In genomic region chr1:167118188-167118587, GRCh38 we compare ENCODE assay signal across 24 cellular contexts. TPM values are rescaled to one million over a fixed set of nuclear protein-coding genes. Genes with fewer than 3 reads are reported as not detected.
"Had no signal": no experiment of that assay in that cellular context is flagged by ENCODE, and none has a peak within 500 bp of the region (broad histone marks: within the 10 kb centered on the region; RNA-seq: fewer than 3 reads in every experiment).

No MANE protein-coding gene starts in this region.

- H3K36me3 Mint-ChIP-seq: activated naive CD8-positive, alpha-beta T cell treated with anti-CD3 and anti-CD28 coated beads for 36 hours; natural killer cell treated with Interleukin-12 subunit alpha and Interleukin-12 subunit beta and Interleukin-15 and Interleukin-18, amount 100 ng/mL, for 72 hours had no signal

- H3K4me3 Mint-ChIP-seq: activated CD4-positive, alpha-beta T cell treated with anti-CD3 and anti-CD28 coated beads, Interleukin-2, amount 10 ng/mL, durations not matched to agents 7 days and 5 days; activated CD8-positive, alpha-beta T cell treated with anti-CD3 and anti-CD28 coated beads for 36 hours; activated naive CD8-positive, alpha-beta T cell treated with anti-CD3 and anti-CD28 coated beads for 36 hours; effector memory CD8-positive, alpha-beta T cell; natural killer cell treated with Interleukin-12 subunit alpha and Interleukin-12 subunit beta and Interleukin-15 and Interleukin-18, amount 100 ng/mL, for 72 hours; stimulated activated naive CD8-positive, alpha-beta T cell treated with anti-CD3 and anti-CD28 coated beads, Interleukin-15, Interleukin-2, amounts not matched to agents 100 ng/mL and 50 ng/mL, for 24 hours had no signal

- ATAC-seq: activated CD8-positive, alpha-beta T cell treated with anti-CD3 and anti-CD28 coated beads for 36 hours; effector memory CD8-positive, alpha-beta T cell; esophagus mucosa; left cardiac atrium; natural killer cell treated with Interleukin-12 subunit alpha and Interleukin-12 subunit beta and Interleukin-15 and Interleukin-18, amount 100 ng/mL, for 72 hours had no signal

- H3K27me3 Mint-ChIP-seq: activated naive CD8-positive, alpha-beta T cell treated with anti-CD3 and anti-CD28 coated beads for 36 hours had no signal

- H3K27ac ChIP-seq: breast epithelium, colonic mucosa, dorsolateral prefrontal cortex, right atrium auricular region, thyroid gland had no signal

- H3K9me3 ChIP-seq: breast epithelium, colonic mucosa, right atrium auricular region, thyroid gland had no signal

- DNase-seq: activated CD4-positive, alpha-beta T cell treated with anti-CD3 and anti-CD28 coated beads, Interleukin-2, amount 10 ng/mL, durations not matched to agents 7 days and 5 days; activated CD8-positive, alpha-beta T cell treated with anti-CD3 and anti-CD28 coated beads for 36 hours; activated naive CD4-positive, alpha-beta T cell; activated naive CD8-positive, alpha-beta T cell treated with anti-CD3 and anti-CD28 coated beads for 36 hours; colonic mucosa; dorsolateral prefrontal cortex; effector memory CD8-positive, alpha-beta T cell; head of caudate nucleus; left cardiac atrium; stimulated activated CD4-positive, alpha-beta T cell treated with anti-CD3 and anti-CD28 coated beads, Interleukin-12 subunit alpha, Interleukin-12 subunit beta, amount 100 ng/mL, for 4 hours; substantia nigra; thyroid gland had no signal

- H3K9me3 Mint-ChIP-seq: activated CD4-positive, alpha-beta T cell treated with anti-CD3 and anti-CD28 coated beads, Interleukin-2, amount 10 ng/mL, durations not matched to agents 7 days and 5 days; activated CD8-positive, alpha-beta T cell treated with anti-CD3 and anti-CD28 coated beads for 36 hours; activated naive CD8-positive, alpha-beta T cell treated with anti-CD3 and anti-CD28 coated beads for 36 hours; effector memory CD8-positive, alpha-beta T cell; natural killer cell treated with Interleukin-12 subunit alpha and Interleukin-12 subunit beta and Interleukin-15 and Interleukin-18, amount 100 ng/mL, for 72 hours; stimulated activated naive CD8-positive, alpha-beta T cell treated with anti-CD3 and anti-CD28 coated beads, Interleukin-15, Interleukin-2, amounts not matched to agents 100 ng/mL and 50 ng/mL, for 24 hours had no signal

- H3K27ac Mint-ChIP-seq: activated CD4-positive, alpha-beta T cell treated with anti-CD3 and anti-CD28 coated beads, Interleukin-2, amount 10 ng/mL, durations not matched to agents 7 days and 5 days; activated CD8-positive, alpha-beta T cell treated with anti-CD3 and anti-CD28 coated beads for 36 hours; activated naive CD8-positive, alpha-beta T cell treated with anti-CD3 and anti-CD28 coated beads for 36 hours; effector memory CD8-positive, alpha-beta T cell; natural killer cell treated with Interleukin-12 subunit alpha and Interleukin-12 subunit beta and Interleukin-15 and Interleukin-18, amount 100 ng/mL, for 72 hours; stimulated activated naive CD8-positive, alpha-beta T cell treated with anti-CD3 and anti-CD28 coated beads, Interleukin-15, Interleukin-2, amounts not matched to agents 100 ng/mL and 50 ng/mL, for 24 hours had no signal

- H3K4me3 ChIP-seq: breast epithelium, colonic mucosa, dorsolateral prefrontal cortex, right atrium auricular region, thyroid gland had no signal

- H3K27me3 ChIP-seq: colonic mucosa, dorsolateral prefrontal cortex, right atrium auricular region, thyroid gland had no signal

- H3K36me3 ChIP-seq: breast epithelium, colonic mucosa, thyroid gland had no signal

- H3K4me1 ChIP-seq: breast epithelium, colonic mucosa had no signal

RNA-seq across cellular contexts. Expression of gene STYXL2, which starts 24.3 kb away (rescaled TPM):
- total RNA-seq: activated CD4-positive, alpha-beta T cell treated with anti-CD3 and anti-CD28 coated beads, Interleukin-2, amount 10 ng/mL, durations not matched to agents 7 days and 5 days; activated CD8-positive, alpha-beta T cell treated with anti-CD3 and anti-CD28 coated beads for 36 hours; activated naive CD8-positive, alpha-beta T cell treated with anti-CD3 and anti-CD28 coated beads for 36 hours; endothelial cell of umbilical vein; esophagus mucosa; natural killer cell treated with Interleukin-12 subunit alpha and Interleukin-12 subunit beta and Interleukin-15 and Interleukin-18, amount 100 ng/mL, for 72 hours; progenitor cell of endocrine pancreas; T-helper 2 cell treated with Interferon-gamma antibody and Interleukin-4, amounts not matched to agents 100 ng/mL and 5 ng/mL, for 36 hours; thyroid gland had no signal
- polyA plus RNA-seq: endothelial cell of umbilical vein, liver, urinary bladder had no signal

RNA-seq across cellular contexts. Expression of gene GPA33, which starts 28.0 kb away (rescaled TPM):
- total RNA-seq: activated naive CD8-positive, alpha-beta T cell treated with anti-CD3 and anti-CD28 coated beads for 36 hours; endothelial cell of umbilical vein; esophagus mucosa; frontal cortex; natural killer cell treated with Interleukin-12 subunit alpha and Interleukin-12 subunit beta and Interleukin-15 and Interleukin-18, amount 100 ng/mL, for 72 hours; osteocyte; progenitor cell of endocrine pancreas; thyroid gland; urinary bladder had no signal
- polyA plus RNA-seq: endothelial cell of umbilical vein had no signal
